ENCODE assay signal across 25 cellular contexts in genomic region chr18:60755134-60755533, GRCh38.
"Had no signal": no experiment of that assay in that cellular context is flagged by ENCODE, and none has a peak within 500 bp of the region (broad histone marks: within the 10 kb centered on the region; RNA-seq: fewer than 3 reads in every experiment).

No MANE protein-coding gene starts in this region.

- H3K27ac ChIP-seq: esophagus muscularis mucosa, foreskin keratinocyte, gastroesophageal sphincter, lower lobe of right lung, prostate gland, right atrium auricular region, sigmoid colon, thoracic aorta, tibial nerve, upper lobe of left lung had no signal

- DNase-seq: effector CD8-positive, alpha-beta T cell; endodermal cell; foreskin keratinocyte; heart left ventricle; hippocampal formation; left cardiac atrium; left ventricle myocardium superior; lower lobe of right lung; naive thymus-derived CD8-positive, alpha-beta T cell; nephron progenitor cell; nucleus accumbens; sigmoid colon; stimulated activated CD4-positive, alpha-beta T cell treated with anti-CD3 and anti-CD28 coated beads, Interleukin-4, amount 100 ng/mL, for 4 hours; stimulated activated naive CD8-positive, alpha-beta T cell treated with anti-CD3 and anti-CD28 coated beads, Interleukin-15, Interleukin-2, amounts not matched to agents 100 U/mL and 50 U/mL, for 24 hours; upper lobe of left lung had no signal

- H3K27me3 ChIP-seq: esophagus muscularis mucosa, foreskin keratinocyte, gastroesophageal sphincter, heart left ventricle, right atrium auricular region, sigmoid colon, tibial nerve, upper lobe of left lung had no signal

- H3K4me3 ChIP-seq: esophagus muscularis mucosa, gastroesophageal sphincter, heart left ventricle, lower lobe of right lung, prostate gland, right atrium auricular region, sigmoid colon, thoracic aorta, tibial nerve, upper lobe of left lung had no signal

- FAIRE-seq: colon, islet of Langerhans, urothelium cell line had no signal

- H3K36me3 ChIP-seq: esophagus muscularis mucosa, gastroesophageal sphincter, heart left ventricle, lower lobe of right lung, prostate gland, right atrium auricular region, sigmoid colon, thoracic aorta, tibial nerve, upper lobe of left lung had no signal

- ATAC-seq: foreskin keratinocyte; gastroesophageal sphincter; left ventricle myocardium superior; lower lobe of right lung; naive thymus-derived CD8-positive, alpha-beta T cell; stimulated activated memory B cell treated with anti-CD40 and anti-IgM and Interleukin-4, amounts not matched to agents 10 μg/mL and 1 μg/mL and 100 μg/mL, for 72 hours; stimulated activated naive CD8-positive, alpha-beta T cell treated with anti-CD3 and anti-CD28 coated beads, Interleukin-15, Interleukin-2, amounts not matched to agents 100 U/mL and 50 U/mL, for 24 hours had no signal

- H3K4me1 ChIP-seq: esophagus muscularis mucosa, foreskin keratinocyte, gastroesophageal sphincter, lower lobe of right lung, prostate gland, right atrium auricular region, sigmoid colon, tibial nerve, upper lobe of left lung had no signal

- H3K9me3 ChIP-seq: esophagus muscularis mucosa, gastroesophageal sphincter, heart left ventricle, lower lobe of right lung, prostate gland, right atrium auricular region, sigmoid colon, thoracic aorta, tibial nerve, upper lobe of left lung had no signal
